In the genomic region with DNA sequence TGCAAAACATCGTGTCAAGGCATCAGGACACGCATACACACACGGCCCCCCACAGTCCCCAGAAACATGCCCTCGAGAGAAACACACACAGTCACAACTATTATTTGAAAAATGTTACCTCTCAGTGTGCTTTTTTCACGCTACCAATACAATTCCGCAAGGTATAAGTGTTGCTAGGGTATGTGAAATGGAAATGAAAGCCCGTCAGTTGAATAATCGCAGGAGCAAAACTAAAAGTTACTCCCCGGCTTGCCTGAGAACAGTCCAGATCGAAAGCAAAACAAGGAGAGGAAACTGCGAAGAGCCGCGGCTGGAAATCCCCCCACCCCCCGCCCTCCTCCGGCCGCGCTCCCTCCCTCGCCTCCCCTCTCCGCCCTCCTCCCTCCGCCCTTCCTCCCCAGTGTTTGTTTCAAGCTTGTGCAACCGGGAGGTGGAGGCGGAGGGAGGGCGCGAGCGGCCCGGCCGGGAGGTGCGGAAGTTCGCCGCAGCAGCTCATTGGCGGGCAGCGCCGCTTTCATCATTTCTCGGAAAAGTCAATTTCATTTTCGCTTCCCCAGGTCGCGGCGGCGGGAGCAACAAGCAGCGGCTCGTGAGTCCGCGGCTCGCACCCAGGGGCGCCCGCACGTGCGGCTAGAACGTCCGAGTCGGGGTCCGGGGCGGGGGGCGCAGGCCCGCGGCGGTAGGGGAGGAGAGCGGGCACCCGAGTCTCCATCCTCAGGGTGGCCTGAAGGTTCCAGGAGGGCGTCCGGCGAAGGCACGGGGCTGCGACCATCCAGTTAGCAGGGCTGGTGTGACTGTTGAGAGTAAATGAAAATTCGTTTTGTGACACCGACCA, we compare ENCODE assay signal across 8 cellular contexts. TPM values are rescaled to one million over a fixed set of nuclear protein-coding genes. Genes with fewer than 3 reads are reported as not detected.
A peak's percentile ranks its signal among the peaks of the same experiment; 100 is the strongest.
DNase-seq lines count a peak whose midpoint lies in the region; TF ChIP-seq lines count a peak whose summit lies in the region.

IRF2 (minus strand) TSS at position 290 of the 835 bp plus-strand sequence. CDS start 45,486 bp downstream, outside the sequence.

- H3K9me3 ChIP-seq in ES-I3 (ENCODE audit: control insufficient read depth, insufficient read depth, low read length) (no peaks in the 10 kb centered on the region), HAP-1 (no peaks in the 10 kb centered on the region), MG63 (no peaks in the 10 kb centered on the region)

- H3K4me3 ChIP-seq in HAP-1 (peak within 1 kb of the TSS; percentile 72), MG63 (peak within 1 kb of the TSS; percentile 95)

- DNase-seq in HAP-1 (ENCODE audit: low spot score in 2 of 2) (peak; percentile 92 to 97), MG63 (peak; percentile 95), SIG-M5 (lab: John Stamatoyannopoulos, UW) (peak; percentile 77), activated gamma-delta T cell (lab: John Stamatoyannopoulos, UW) (peak; percentile 91), fibroblast of the conjunctiva (ENCODE audit: low read depth) (peak; percentile 95), nephron progenitor cell (peak; percentile 88)

- no peaks in the 10 kb centered on the region for H3K9me3 Mint-ChIP-seq in nephron progenitor cell
- H3K9me3 Mint-ChIP-seq in stimulated activated naive CD8-positive, alpha-beta T cell treated with anti-CD3 and anti-CD28 coated beads, Interleukin-15, Interleukin-2, amounts not matched to agents 100 ng/mL and 50 ng/mL, for 24 hours, result no peaks in the 10 kb centered on the region

- TF ChIP-seq CTCF in nephron progenitor cell (IDR thresholded peaks at IDR 0.05), result no peak

- H3K27me3 Mint-ChIP-seq in nephron progenitor cell (ENCODE audit: low read depth, poor library complexity), result peaks cover 4% of the 10 kb centered on the region
- H3K27me3 Mint-ChIP-seq in stimulated activated naive CD8-positive, alpha-beta T cell treated with anti-CD3 and anti-CD28 coated beads, Interleukin-15, Interleukin-2, amounts not matched to agents 100 ng/mL and 50 ng/mL, for 24 hours, result no peaks in the 10 kb centered on the region

- in situ Hi-C loops in HAP-1 (cut with MboI; ENCODE audit: low sequenced_read_pairs), result loop anchor here (10.0 kb wide), 1 partner anchor 170 kb away; the partner anchor contains the start of genes CASP3 and PRIMPOL

- H3K9ac ChIP-seq in ES-I3 (ENCODE audit: low read depth, low read length), result peak within 1 kb of the TSS; percentile 99

- H3K36me3 Mint-ChIP-seq in nephron progenitor cell (ENCODE audit: low read depth), result no peaks in the 10 kb centered on the region
- peaks cover 31% of the 10 kb centered on the region for H3K36me3 Mint-ChIP-seq in stimulated activated naive CD8-positive, alpha-beta T cell treated with anti-CD3 and anti-CD28 coated beads, Interleukin-15, Interleukin-2, amounts not matched to agents 100 ng/mL and 50 ng/mL, for 24 hours (ENCODE audit: low read depth)

- H3K36me3 ChIP-seq in ES-I3 (ENCODE audit: insufficient read depth, low read length), result no peaks in the 10 kb centered on the region
- H3K36me3 ChIP-seq in HAP-1 (replicated peaks), result no peaks in the 10 kb centered on the region
- H3K36me3 ChIP-seq in MG63, result no peaks in the 10 kb centered on the region

- H3K4me1 Mint-ChIP-seq in nephron progenitor cell, result peaks cover 45% of the 10 kb centered on the region
- H3K4me1 Mint-ChIP-seq in stimulated activated naive CD8-positive, alpha-beta T cell treated with anti-CD3 and anti-CD28 coated beads, Interleukin-15, Interleukin-2, amounts not matched to agents 100 ng/mL and 50 ng/mL, for 24 hours (ENCODE audit: low read depth), result peaks cover 69% of the 10 kb centered on the region

- H3K27me3 ChIP-seq in HAP-1 (ENCODE audit: low read depth), result no peaks in the 10 kb centered on the region
- H3K27me3 ChIP-seq in MG63, result no peaks in the 10 kb centered on the region

- peak within 1 kb of the TSS; percentile 99 for H3K4me3 Mint-ChIP-seq in nephron progenitor cell
- H3K4me3 Mint-ChIP-seq in stimulated activated naive CD8-positive, alpha-beta T cell treated with anti-CD3 and anti-CD28 coated beads, Interleukin-15, Interleukin-2, amounts not matched to agents 100 ng/mL and 50 ng/mL, for 24 hours, result peak within 1 kb of the TSS; percentile 99

- 0 out of 2 replicates have a peak, but pooled peaks cover 3% of the 10 kb centered on the region for H3K4me1 ChIP-seq in ES-I3 (ENCODE audit: insufficient read depth, low read length)
- H3K4me1 ChIP-seq in HAP-1, result peaks cover 9% of the 10 kb centered on the region

- peak within 1 kb of the TSS; percentile 99 for H3K27ac Mint-ChIP-seq in nephron progenitor cell
- H3K27ac Mint-ChIP-seq in stimulated activated naive CD8-positive, alpha-beta T cell treated with anti-CD3 and anti-CD28 coated beads, Interleukin-15, Interleukin-2, amounts not matched to agents 100 ng/mL and 50 ng/mL, for 24 hours, result peak within 1 kb of the TSS; percentile 99

RNA-seq across cellular contexts. Expression of gene IRF2, which starts in this region (rescaled TPM):
- 5.4 and 13.9 TPM in 2 replicates for total RNA-seq in MG63 (2014; rRNA removed; shearing (Covaris generic); ENCODE audit: low replicate concordance)

Comparison
In these comparisons a context has a peak if more than half of its experiments do, and no peak if none do; other contexts are left out.
1. Peak in every context shown above with its lines: DNase-seq and H3K4me3 ChIP-seq.